ENCODE assay signal across 8 cellular contexts in the genomic region with DNA sequence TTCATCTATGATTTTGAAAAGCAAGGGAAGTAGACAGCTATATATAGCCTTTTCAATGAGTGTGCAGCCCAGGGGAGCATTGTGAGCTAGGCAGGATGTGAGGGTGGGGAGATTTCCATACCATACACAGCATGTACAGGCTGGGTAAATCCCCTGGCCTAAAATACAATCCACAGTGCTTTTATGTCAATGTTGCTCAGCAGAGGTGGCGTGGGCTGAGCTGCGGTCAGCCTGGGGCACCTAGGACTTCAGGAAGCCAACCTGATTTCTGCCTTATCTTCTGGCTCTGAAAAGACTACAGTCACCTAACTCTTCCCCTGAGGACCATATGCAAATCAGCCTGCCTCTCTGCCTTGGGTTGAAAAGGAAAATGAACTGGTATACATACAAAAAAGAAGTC. TPM values are rescaled to one million over a fixed set of nuclear protein-coding genes. Genes with fewer than 3 reads are reported as not detected.
A peak's percentile ranks its signal among the peaks of the same experiment; 100 is the strongest.
DNase-seq lines count a peak whose midpoint lies in the region; ATAC-seq and TF ChIP-seq lines count a peak whose summit lies in the region.

No MANE protein-coding gene starts in this region.

- no peak for TF ChIP-seq CTCF in neural cell (IDR thresholded peaks at IDR 0.05; ENCODE audit: poor library complexity, severe bottlenecking)
- no peak for TF ChIP-seq CTCF in nephron progenitor cell (IDR thresholded peaks at IDR 0.05)
- TF ChIP-seq CTCF in vagina (IDR thresholded peaks at IDR 0.05): no peak

- no peaks in the 10 kb centered on the region for H3K4me1 Mint-ChIP-seq in nephron progenitor cell

- no peak overlapping the region for H3K27ac Mint-ChIP-seq in nephron progenitor cell

- H3K79me2 ChIP-seq in neural cell (replicated peaks; ENCODE audit: insufficient read depth, low read length): no peaks in the 10 kb centered on the region

- no peak overlapping the region for H2AFZ ChIP-seq in neural cell (ENCODE audit: low read depth, low read length)

- H3K36me3 Mint-ChIP-seq in nephron progenitor cell (ENCODE audit: low read depth): no peaks in the 10 kb centered on the region

- no peak overlapping the region for H3K4me2 ChIP-seq in neural cell (ENCODE audit: low read length)

- H3K36me3 ChIP-seq in neural cell (ENCODE audit: insufficient read depth, low read length) (no peaks in the 10 kb centered on the region), vagina (no peaks in the 10 kb centered on the region)

- peak; percentile 65 to 91 for DNase-seq in activated CD4-positive, alpha-beta T cell treated with anti-CD3 and anti-CD28 coated beads, Interleukin-2, amount 50 U/mL, for 24 hours (ENCODE audit: low read depth in 1 of 2, low spot score in 1 of 2)
- DNase-seq in H4 (ENCODE audit: low spot score) (no peak), nephron progenitor cell (no peak), vagina (ENCODE audit: extremely low spot score in 2 of 2) (no peak), ureter (ENCODE audit: low spot score) (no peak)

- peaks cover 5% of the 10 kb centered on the region for H3K9me3 Mint-ChIP-seq in nephron progenitor cell

- H3K27ac ChIP-seq in neural cell (ENCODE audit: low read length) (peak overlapping the region; percentile 28), vagina (no peak overlapping the region)

- H3K9me3 ChIP-seq in neural cell (ENCODE audit: low read length) (no peaks in the 10 kb centered on the region), vagina (no peaks in the 10 kb centered on the region)

- H3K4me1 ChIP-seq in vagina: no peaks in the 10 kb centered on the region

- no peak for TF ChIP-seq RAD21 in neural cell (conservative IDR thresholded peaks at IDR 0.05)

- no peak overlapping the region for H3K9ac ChIP-seq in neural cell (ENCODE audit: low read length)

- H3K4me3 ChIP-seq in neural cell (ENCODE audit: low read length) (peak overlapping the region; percentile 14), vagina (no peak overlapping the region)

- no peaks in the 10 kb centered on the region for H3F3A ChIP-seq in neural cell (ENCODE audit: insufficient read depth, low read length, poor library complexity, severe bottlenecking)

- no peaks in the 10 kb centered on the region for H3K27me3 ChIP-seq in neural cell (ENCODE audit: insufficient read depth, low read depth, low read length)
- H3K27me3 ChIP-seq in vagina: no peaks in the 10 kb centered on the region

- TF ChIP-seq POLR2A in vagina (IDR thresholded peaks at IDR 0.05): no peak

- intact Hi-C loops in vagina (cut with DNase I): no loop called here

- H4K20me1 ChIP-seq in neural cell (ENCODE audit: insufficient read depth): no peaks in the 10 kb centered on the region

- no peak for TF ChIP-seq EP300 in neural cell (conservative IDR thresholded peaks at IDR 0.05; ENCODE audit: poor library complexity, severe bottlenecking)

- no peak overlapping the region for H3K4me3 Mint-ChIP-seq in nephron progenitor cell

- ATAC-seq in GM18868 (IDR thresholded peaks at IDR 0.05; ENCODE audit: unreplicated experiment) (peak; percentile 99), HG03066 (IDR thresholded peaks at IDR 0.05; ENCODE audit: low read depth, unreplicated experiment) (peak; percentile 97)

- H3K9me2 ChIP-seq in neural cell (ENCODE audit: insufficient read depth, low read length): no peaks in the 10 kb centered on the region

- H3K27me3 Mint-ChIP-seq in nephron progenitor cell (ENCODE audit: low read depth, poor library complexity): peaks cover 4% of the 10 kb centered on the region

TF ChIP-seq in neural cell, 6 proteins besides CTCF, POLR2A, EP300 and RAD21:
- TF ChIP-seq EZH2 (IDR thresholded peaks at IDR 0.05; ENCODE audit: borderline replicate concordance, insufficient read depth, low read length, poor library complexity, severe bottlenecking) (no peak), POLR2AphosphoS5 (IDR thresholded peaks at IDR 0.05) (no peak), MXI1 (conservative IDR thresholded peaks at IDR 0.05; ENCODE audit: poor library complexity, severe bottlenecking) (no peak), TAF1 (IDR thresholded peaks at IDR 0.05; ENCODE audit: low read depth) (no peak), SMC3 (conservative IDR thresholded peaks at IDR 0.05; ENCODE audit: poor library complexity) (no peak), REST (IDR thresholded peaks at IDR 0.05; ENCODE audit: borderline replicate concordance) (no peak)

RNA-seq across cellular contexts. Expression of gene GARIN3, which starts 6.3 kb away (rescaled TPM):
- not detected in 2 replicates for polyA plus RNA-seq in neural cell
- polyA minus RNA-seq in neural cell: not detected in 2 replicates
- not detected in 2 replicates for total RNA-seq in H4 (2014; rRNA removed; shearing (Covaris generic))
- total RNA-seq in vagina: not detected
- total RNA-seq in ureter: not detected

RNA-seq across cellular contexts. Expression of gene ITK, which starts 8.2 kb away (rescaled TPM):
- polyA plus RNA-seq in neural cell: not detected in 2 replicates
- not detected in 2 replicates for polyA minus RNA-seq in neural cell
- 0.02 TPM in 1 of 2 replicates, not detected in the other for total RNA-seq in H4 (2014; rRNA removed; shearing (Covaris generic))
- total RNA-seq in vagina: 15.7 TPM
- total RNA-seq in ureter: 4.7 TPM

RNA-seq across cellular contexts. Expression of gene MED7, which starts 29.7 kb away (rescaled TPM):
- 25.4 and 27.2 TPM in 2 replicates for polyA plus RNA-seq in neural cell
- polyA minus RNA-seq in neural cell: 37.5 and 38.5 TPM in 2 replicates
- 10.4 and 20.0 TPM in 2 replicates for total RNA-seq in H4 (2014; rRNA removed; shearing (Covaris generic))
- total RNA-seq in vagina (19.4 TPM), ureter (15.8 TPM)

Comparison
In these comparisons a context has a peak if more than half of its experiments do, and no peak if none do; other contexts are left out.
1. DNase-seq: peak in activated CD4-positive, alpha-beta T cell treated with anti-CD3 and anti-CD28 coated beads, Interleukin-2, amount 50 U/mL, for 24 hours (2 of 2); none in H4 (single experiment), nephron progenitor cell (single experiment), vagina (0 of 2) and ureter (single experiment).